19 cellular contexts compared by ENCODE assay signal in genomic region chr2:215970425-215970824, GRCh38. TPM values are rescaled to one million over a fixed set of nuclear protein-coding genes. Genes with fewer than 3 reads are reported as not detected.
A peak's percentile ranks its signal among the peaks of the same experiment; 100 is the strongest.
DNase-seq lines count a peak whose midpoint lies in the region; ATAC-seq and TF ChIP-seq lines count a peak whose summit lies in the region.
"Had no signal": no experiment of that assay in that cellular context is flagged by ENCODE, and none has a peak within 500 bp of the region (broad histone marks: within the 10 kb centered on the region; RNA-seq: fewer than 3 reads in every experiment).

No MANE protein-coding gene starts in this region.

- DNase-seq in natural killer cell treated with Interleukin-12 subunit alpha and Interleukin-12 subunit beta and Interleukin-15 and Interleukin-18, amount 100 ng/mL, for 72 hours (ENCODE audit: low spot score), result no peak
- DNase-seq in natural killer cell (no peak), PC-3 (peak; percentile 23), brain microvascular endothelial cell (peak; percentile 43), pons (ENCODE audit: low spot score) (no peak), Ammon's horn (ENCODE audit: low spot score) (no peak)
- peak; percentile 43 for DNase-seq in stimulated activated CD8-positive, alpha-beta memory T cell treated with anti-CD3 and anti-CD28 coated beads, Interleukin-4, amount 100 ng/mL, for 48 hours
- DNase-seq: Caco-2; cerebellar nuclear complex; effector memory CD8-positive, alpha-beta T cell; foreskin melanocyte; NCI-H2029 treated with DMSO at 0.1 percent for 48 hours; NCI-H446 treated with DMSO at 0.1 percent for 48 hours; NK-92 treated with Interleukin-12 subunit alpha and Interleukin-12 subunit beta, amount 100 ng/mL, for 24 hours; SW 1271 had no signal

- H3K27me3 Mint-ChIP-seq in natural killer cell treated with Interleukin-12 subunit alpha and Interleukin-12 subunit beta and Interleukin-15 and Interleukin-18, amount 100 ng/mL, for 72 hours, result no peaks in the 10 kb centered on the region
- H3K27me3 Mint-ChIP-seq in natural killer cell (ENCODE audit: low read depth in 2 of 2), result no peaks in the 10 kb centered on the region
- H3K27me3 Mint-ChIP-seq: effector memory CD8-positive, alpha-beta T cell had no signal

- POLR2A ChIA-PET in PC-3 (lab: Charles Lee; ENCODE audit: unreplicated experiment), result no interaction called here

- H3K9me3 Mint-ChIP-seq in natural killer cell treated with Interleukin-12 subunit alpha and Interleukin-12 subunit beta and Interleukin-15 and Interleukin-18, amount 100 ng/mL, for 72 hours, result no peaks in the 10 kb centered on the region
- H3K9me3 Mint-ChIP-seq in natural killer cell, result no peaks in the 10 kb centered on the region

- H3K4me3 ChIP-seq in PC-3 (ENCODE audit: low read length), result no peak overlapping the region
- no peak overlapping the region for H3K4me3 ChIP-seq in brain microvascular endothelial cell (ENCODE audit: low read depth, low read length)
- H3K4me3 ChIP-seq: tibial nerve had no signal

- H3K27ac ChIP-seq in PC-3 (ENCODE audit: low read length) (no peak overlapping the region), brain microvascular endothelial cell (no peak overlapping the region)
- H3K27ac ChIP-seq: neutrophil, tibial nerve had no signal

- no peak overlapping the region for H3K9ac ChIP-seq in PC-3 (ENCODE audit: low read length)

- H4K20me1 ChIP-seq in PC-3 (ENCODE audit: low read length), result no peaks in the 10 kb centered on the region

- no peak overlapping the region for H2AFZ ChIP-seq in PC-3 (ENCODE audit: low read length)

- H3K36me3 ChIP-seq in PC-3 (ENCODE audit: low read depth, low read length) (0 out of 2 replicates have a peak, but pooled peaks cover 7% of the 10 kb centered on the region), brain microvascular endothelial cell (replicated peaks) (no peaks in the 10 kb centered on the region)
- H3K36me3 ChIP-seq: neutrophil, tibial nerve had no signal

- in situ Hi-C loops in brain microvascular endothelial cell (cut with HindIII; ENCODE audit: low pct_ligation_motif_present, low sequenced_read_pairs), result no loop called here

- no TSS peak for BruUV-seq in PC-3 (replicated peaks; lab: Mats Ljungman, UMichigan)

- TF ChIP-seq CTCF in natural killer cell (IDR thresholded peaks at IDR 0.05) (no peak), PC-3 (conservative IDR thresholded peaks at IDR 0.05; ENCODE audit: low read depth, low read length) (no peak), brain microvascular endothelial cell (IDR thresholded peaks at IDR 0.05; ENCODE audit: low read depth, low read length, missing control alignments) (no peak)

- H3K4me1 ChIP-seq in PC-3 (ENCODE audit: insufficient read depth, low read length), result peaks cover 30% of the 10 kb centered on the region
- H3K4me1 ChIP-seq: Caco-2 had no signal

- H3K36me3 Mint-ChIP-seq in natural killer cell treated with Interleukin-12 subunit alpha and Interleukin-12 subunit beta and Interleukin-15 and Interleukin-18, amount 100 ng/mL, for 72 hours, result peaks cover 12% of the 10 kb centered on the region
- no peaks in the 10 kb centered on the region for H3K36me3 Mint-ChIP-seq in natural killer cell

- H3F3A ChIP-seq in PC-3 (ENCODE audit: low read length, unreplicated experiment), result no peaks in the 10 kb centered on the region

- H3K27me3 ChIP-seq in PC-3 (ENCODE audit: low read length) (no peaks in the 10 kb centered on the region), brain microvascular endothelial cell (replicated peaks) (no peaks in the 10 kb centered on the region)
- H3K27me3 ChIP-seq: neutrophil, tibial nerve had no signal

- H3K4me3 Mint-ChIP-seq in natural killer cell treated with Interleukin-12 subunit alpha and Interleukin-12 subunit beta and Interleukin-15 and Interleukin-18, amount 100 ng/mL, for 72 hours, result peak overlapping the region; percentile 10
- no peak overlapping the region for H3K4me3 Mint-ChIP-seq in natural killer cell
- H3K4me3 Mint-ChIP-seq: effector memory CD8-positive, alpha-beta T cell had no signal

- peak in 1 of 2 donors; percentile 78 for ATAC-seq in natural killer cell treated with Interleukin-12 subunit alpha and Interleukin-12 subunit beta and Interleukin-15 and Interleukin-18, amount 100 ng/mL, for 72 hours
- ATAC-seq in natural killer cell, result no peak
- ATAC-seq in PC-3, result no peak
- no peak for ATAC-seq in GM21717 (IDR thresholded peaks at IDR 0.05; ENCODE audit: unreplicated experiment)
- ATAC-seq: effector memory CD8-positive, alpha-beta T cell; left lobe of liver had no signal

- no peak overlapping the region for H3K27ac Mint-ChIP-seq in natural killer cell treated with Interleukin-12 subunit alpha and Interleukin-12 subunit beta and Interleukin-15 and Interleukin-18, amount 100 ng/mL, for 72 hours
- H3K27ac Mint-ChIP-seq in natural killer cell, result no peak overlapping the region

- H3K4me1 Mint-ChIP-seq in natural killer cell treated with Interleukin-12 subunit alpha and Interleukin-12 subunit beta and Interleukin-15 and Interleukin-18, amount 100 ng/mL, for 72 hours (ENCODE audit: low read depth in 2 of 2), result peaks cover 27 to 58% of the 10 kb centered on the region in 2 donors
- peaks cover 30 to 44% of the 10 kb centered on the region in 2 donors for H3K4me1 Mint-ChIP-seq in natural killer cell

- CTCF ChIA-PET in PC-3 (lab: Charles Lee), result no interaction called here

- no peaks in the 10 kb centered on the region for H3K9me2 ChIP-seq in PC-3 (replicated peaks; ENCODE audit: low read length)

- intact Hi-C loops in natural killer cell (cut with micrococcal nuclease) (no loop called here), PC-3 (cut with micrococcal nuclease) (loop anchor here (5.0 kb wide), 1 partner anchor 42 kb away; the partner anchor contains the start of gene MREG)

- peaks cover 70% of the 10 kb centered on the region for H3K79me2 ChIP-seq in PC-3 (ENCODE audit: low read length)

- H3K4me2 ChIP-seq in PC-3 (ENCODE audit: low read length), result no peak overlapping the region

- no peaks in the 10 kb centered on the region for H3K9me3 ChIP-seq in PC-3 (ENCODE audit: low read length)
- H3K9me3 ChIP-seq: Caco-2, neutrophil, tibial nerve had no signal

RNA-seq across cellular contexts. Expression of gene MREG, which starts 42.9 kb away (rescaled TPM):
- total RNA-seq in natural killer cell treated with Interleukin-12 subunit alpha and Interleukin-12 subunit beta and Interleukin-15 and Interleukin-18, amount 100 ng/mL, for 72 hours, result 10 to 100 TPM in 1 of 2 donors, 1 to 10 TPM in 1; 9.2 to 14.6 TPM
- total RNA-seq in natural killer cell (1 to 10 TPM; 4.0 to 9.8 (median 6.8) TPM), PC-3 (2014; rRNA removed) (24.4 and 35.4 TPM in 2 replicates)

Comparison
In these comparisons a context has a peak if more than half of its experiments do, and no peak if none do; other contexts are left out.
1. DNase-seq: peak in PC-3 (single experiment), brain microvascular endothelial cell (single experiment) and stimulated activated CD8-positive, alpha-beta memory T cell treated with anti-CD3 and anti-CD28 coated beads, Interleukin-4, amount 100 ng/mL, for 48 hours (single experiment); none in natural killer cell treated with Interleukin-12 subunit alpha and Interleukin-12 subunit beta and Interleukin-15 and Interleukin-18, amount 100 ng/mL, for 72 hours (single experiment), natural killer cell (single experiment), pons (single experiment) and Ammon's horn (single experiment).